ENCODE assay signal across 26 cellular contexts in the genomic region with DNA sequence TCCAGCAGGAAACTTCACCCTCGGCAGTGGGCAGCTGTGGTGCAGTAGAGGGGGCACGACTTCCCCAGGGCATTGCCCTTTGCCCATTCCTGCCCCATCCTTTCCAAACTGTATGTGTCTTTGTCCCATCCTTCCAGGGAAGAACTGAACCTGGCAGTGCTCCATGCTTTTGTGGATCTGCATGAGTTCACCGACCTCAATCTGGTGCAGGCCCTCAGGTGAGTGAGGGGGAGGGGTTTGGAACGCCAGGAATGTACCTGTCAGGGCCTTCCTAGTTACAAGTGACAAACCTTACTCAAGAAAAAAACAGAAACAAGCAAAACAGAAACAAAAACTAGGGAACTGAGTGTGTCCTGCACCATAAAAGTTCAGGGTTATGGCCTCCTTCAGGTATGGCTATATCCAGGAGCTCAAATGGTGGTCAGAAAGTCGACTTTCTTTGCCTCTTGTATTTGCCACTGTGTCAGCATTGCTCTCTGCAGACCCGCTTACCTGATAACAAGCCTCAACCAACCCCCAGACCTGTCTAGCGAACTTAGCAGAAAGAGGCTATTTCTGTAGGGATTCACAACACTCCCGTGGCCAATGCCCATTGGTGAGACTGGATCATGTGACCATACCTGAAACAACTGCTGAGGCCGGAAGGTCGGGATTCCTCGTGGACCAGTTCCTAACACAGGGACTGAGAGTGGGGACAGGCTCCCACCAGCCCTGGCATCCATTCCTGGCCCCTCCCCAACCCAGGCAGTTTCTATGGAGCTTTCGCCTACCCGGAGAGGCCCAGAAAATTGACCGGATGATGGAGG. TPM values are rescaled to one million over a fixed set of nuclear protein-coding genes. Genes with fewer than 3 reads are reported as not detected.
DNase-seq lines count a peak whose midpoint lies in the region; ATAC-seq and TF ChIP-seq lines count a peak whose summit lies in the region.
"Had no signal": no experiment of that assay in that cellular context is flagged by ENCODE, and none has a peak within 500 bp of the region (broad histone marks: within the 10 kb centered on the region; RNA-seq: fewer than 3 reads in every experiment).

No MANE protein-coding gene starts in this region.

- no peak for ATAC-seq in natural killer cell
- no peak for ATAC-seq in natural killer cell treated with Interleukin-12 subunit alpha and Interleukin-12 subunit beta and Interleukin-15 and Interleukin-18, amount 100 ng/mL, for 72 hours
- no peak for ATAC-seq in activated T-helper 17 cell treated with anti-CD3 and anti-CD28 coated beads, Interleukin-2, amount 50 U/mL, for 72 hours (replicated peaks)
- no peak for ATAC-seq in activated CD8-positive, alpha-beta memory T cell treated with anti-CD3 and anti-CD28 coated beads, Interleukin-2, amount 10 ng/mL, durations not matched to agents 7 days and 5 days

- H3K4me1 Mint-ChIP-seq in natural killer cell (peaks cover 14 to 59% of the 10 kb centered on the region in 2 donors), nephron (peaks cover 7% of the 10 kb centered on the region), type B pancreatic cell (ENCODE audit: unreplicated experiment) (peaks cover 5% of the 10 kb centered on the region)
- H3K4me1 Mint-ChIP-seq in natural killer cell treated with Interleukin-12 subunit alpha and Interleukin-12 subunit beta and Interleukin-15 and Interleukin-18, amount 100 ng/mL, for 72 hours (ENCODE audit: low read depth in 2 of 2): peaks cover 11 to 23% of the 10 kb centered on the region in 2 donors
- peaks cover 9% of the 10 kb centered on the region for H3K4me1 Mint-ChIP-seq in activated T-helper 17 cell treated with anti-CD3 and anti-CD28 coated beads, Interleukin-2, amount 50 U/mL, for 72 hours
- peaks cover 16% of the 10 kb centered on the region for H3K4me1 Mint-ChIP-seq in activated CD8-positive, alpha-beta memory T cell treated with anti-CD3 and anti-CD28 coated beads, Interleukin-2, amount 10 ng/mL, durations not matched to agents 7 days and 5 days

- intact Hi-C loops in natural killer cell (cut with micrococcal nuclease): no loop called here

- no peaks in the 10 kb centered on the region for H3K27me3 Mint-ChIP-seq in natural killer cell (ENCODE audit: low read depth in 2 of 2)
- no peaks in the 10 kb centered on the region for H3K27me3 Mint-ChIP-seq in natural killer cell treated with Interleukin-12 subunit alpha and Interleukin-12 subunit beta and Interleukin-15 and Interleukin-18, amount 100 ng/mL, for 72 hours
- no peaks in the 10 kb centered on the region for H3K27me3 Mint-ChIP-seq in activated T-helper 17 cell treated with anti-CD3 and anti-CD28 coated beads, Interleukin-2, amount 50 U/mL, for 72 hours
- H3K27me3 Mint-ChIP-seq in nephron (ENCODE audit: low read depth): no peaks in the 10 kb centered on the region
- no peaks in the 10 kb centered on the region for H3K27me3 Mint-ChIP-seq in type B pancreatic cell
- H3K27me3 Mint-ChIP-seq in activated CD8-positive, alpha-beta memory T cell treated with anti-CD3 and anti-CD28 coated beads, Interleukin-2, amount 10 ng/mL, durations not matched to agents 7 days and 5 days: no peaks in the 10 kb centered on the region
- H3K27me3 Mint-ChIP-seq: CD8-positive, alpha-beta memory T cell had no signal

- H3K36me3 Mint-ChIP-seq in natural killer cell (no peaks in the 10 kb centered on the region), nephron (ENCODE audit: low read depth) (peaks cover 64% of the 10 kb centered on the region), type B pancreatic cell (peaks cover 19% of the 10 kb centered on the region)
- H3K36me3 Mint-ChIP-seq in natural killer cell treated with Interleukin-12 subunit alpha and Interleukin-12 subunit beta and Interleukin-15 and Interleukin-18, amount 100 ng/mL, for 72 hours: no peaks in the 10 kb centered on the region
- H3K36me3 Mint-ChIP-seq in activated T-helper 17 cell treated with anti-CD3 and anti-CD28 coated beads, Interleukin-2, amount 50 U/mL, for 72 hours (ENCODE audit: low read depth): peaks cover 49% of the 10 kb centered on the region
- H3K36me3 Mint-ChIP-seq in activated CD8-positive, alpha-beta memory T cell treated with anti-CD3 and anti-CD28 coated beads, Interleukin-2, amount 10 ng/mL, durations not matched to agents 7 days and 5 days: peaks cover 12% of the 10 kb centered on the region

- TF ChIP-seq CTCF in natural killer cell (IDR thresholded peaks at IDR 0.05) (no peak), nephron (IDR thresholded peaks at IDR 0.05; ENCODE audit: unreplicated experiment in 3 of 3) (no peak), type B pancreatic cell (conservative IDR thresholded peaks at IDR 0.05) (no peak)

- CTCF ChIA-PET in activated CD8-positive, alpha-beta memory T cell treated with anti-CD3 and anti-CD28 coated beads, Interleukin-2, amount 10 ng/mL, durations not matched to agents 7 days and 5 days (lab: Charles Lee): interaction anchor here (0.6 to 3.6 kb wide), 2 partner anchors 16 to 122 kb away, joined by 3 to 16 read pairs; no protein-coding TSS in a partner anchor

- H3K4me3 Mint-ChIP-seq in natural killer cell (no peak overlapping the region), nephron (peak overlapping the region in 2 of 3 experiments; percentile 43 to 68), type B pancreatic cell (peak overlapping the region; percentile 55)
- H3K4me3 Mint-ChIP-seq in natural killer cell treated with Interleukin-12 subunit alpha and Interleukin-12 subunit beta and Interleukin-15 and Interleukin-18, amount 100 ng/mL, for 72 hours: no peak overlapping the region
- H3K4me3 Mint-ChIP-seq in activated T-helper 17 cell treated with anti-CD3 and anti-CD28 coated beads, Interleukin-2, amount 50 U/mL, for 72 hours: no peak overlapping the region
- no peak overlapping the region for H3K4me3 Mint-ChIP-seq in activated CD8-positive, alpha-beta memory T cell treated with anti-CD3 and anti-CD28 coated beads, Interleukin-2, amount 10 ng/mL, durations not matched to agents 7 days and 5 days

- DNase-seq in natural killer cell: no peak
- DNase-seq in natural killer cell treated with Interleukin-12 subunit alpha and Interleukin-12 subunit beta and Interleukin-15 and Interleukin-18, amount 100 ng/mL, for 72 hours (ENCODE audit: low spot score): no peak
- DNase-seq in type B pancreatic cell (ENCODE audit: extremely low spot score, unreplicated experiment): no peak
- no peak for DNase-seq in activated CD4-positive, CD25-positive, alpha-beta regulatory T cell (lab: John Stamatoyannopoulos, UW)
- no peak for DNase-seq in putamen (ENCODE audit: low spot score)
- no peak for DNase-seq in activated CD8-positive, alpha-beta memory T cell treated with anti-CD3 and anti-CD28 coated beads, Interleukin-2, amount 10 ng/mL, durations not matched to agents 7 days and 5 days
- DNase-seq: activated naive CD4-positive, alpha-beta T cell; activated T-cell treated with anti-CD3 and anti-CD28 coated beads, Interleukin-2, amount 50 U/mL, for 48 hours; BE2C; CD8-positive, alpha-beta memory T cell; cerebellar nuclear complex; dermis blood vessel endothelial cell; DMS153; H9; Kasumi-1; kidney glomerular epithelial cell; NCI-H2107; NCI-H345; stimulated activated CD4-positive, alpha-beta T cell treated with anti-CD3 and anti-CD28 coated beads, Interleukin-4, amount 100 ng/mL, for 4 hours; T1000; transverse colon had no signal

- no peaks in the 10 kb centered on the region for H3K9me3 Mint-ChIP-seq in natural killer cell
- H3K9me3 Mint-ChIP-seq in natural killer cell treated with Interleukin-12 subunit alpha and Interleukin-12 subunit beta and Interleukin-15 and Interleukin-18, amount 100 ng/mL, for 72 hours: no peaks in the 10 kb centered on the region
- no peaks in the 10 kb centered on the region for H3K9me3 Mint-ChIP-seq in activated T-helper 17 cell treated with anti-CD3 and anti-CD28 coated beads, Interleukin-2, amount 50 U/mL, for 72 hours
- no peaks in the 10 kb centered on the region for H3K9me3 Mint-ChIP-seq in nephron
- no peaks in the 10 kb centered on the region for H3K9me3 Mint-ChIP-seq in type B pancreatic cell
- H3K9me3 Mint-ChIP-seq in activated CD8-positive, alpha-beta memory T cell treated with anti-CD3 and anti-CD28 coated beads, Interleukin-2, amount 10 ng/mL, durations not matched to agents 7 days and 5 days (ENCODE audit: low read depth): no peaks in the 10 kb centered on the region
- H3K9me3 Mint-ChIP-seq: CD8-positive, alpha-beta memory T cell; H9; neural progenitor cell had no signal

- H3K27ac Mint-ChIP-seq in natural killer cell (peak overlapping the region; percentile 13 to 65), nephron (peak overlapping the region in 1 of 3 experiments; percentile 56), type B pancreatic cell (peak overlapping the region; percentile 74)
- no peak overlapping the region for H3K27ac Mint-ChIP-seq in natural killer cell treated with Interleukin-12 subunit alpha and Interleukin-12 subunit beta and Interleukin-15 and Interleukin-18, amount 100 ng/mL, for 72 hours
- H3K27ac Mint-ChIP-seq in activated T-helper 17 cell treated with anti-CD3 and anti-CD28 coated beads, Interleukin-2, amount 50 U/mL, for 72 hours: peak overlapping the region; percentile 25
- no peak overlapping the region for H3K27ac Mint-ChIP-seq in activated CD8-positive, alpha-beta memory T cell treated with anti-CD3 and anti-CD28 coated beads, Interleukin-2, amount 10 ng/mL, durations not matched to agents 7 days and 5 days
- H3K27ac Mint-ChIP-seq: neural progenitor cell had no signal

RNA-seq across cellular contexts. Expression of a gene that starts 4.2 kb away (rescaled TPM):
- total RNA-seq in natural killer cell: 10 to 100 TPM; 38.5 to 44.1 (median 39.2) TPM
- total RNA-seq in natural killer cell treated with Interleukin-12 subunit alpha and Interleukin-12 subunit beta and Interleukin-15 and Interleukin-18, amount 100 ng/mL, for 72 hours: 10 to 100 TPM; 66.4 to 66.9 TPM
- 10 to 100 TPM; 30.6 to 35.4 TPM for total RNA-seq in activated T-helper 17 cell treated with anti-CD3 and anti-CD28 coated beads, Interleukin-2, amount 50 U/mL, for 72 hours
- 115 and 139 TPM in 2 replicates for total RNA-seq in type B pancreatic cell (ENCODE audit: low replicate concordance)
- 10 to 100 TPM; 42.5 to 47.8 TPM for total RNA-seq in activated CD8-positive, alpha-beta memory T cell treated with anti-CD3 and anti-CD28 coated beads, Interleukin-2, amount 10 ng/mL, durations not matched to agents 7 days and 5 days

RNA-seq across cellular contexts. Expression of a gene that starts 18.0 kb away (rescaled TPM):
- 1 to 10 TPM in 1 of 3 donors, under 1 TPM in 2; 0.77 to 1.2 (median 0.85) TPM for total RNA-seq in natural killer cell
- 1 to 10 TPM; 2.1 to 4.6 TPM for total RNA-seq in natural killer cell treated with Interleukin-12 subunit alpha and Interleukin-12 subunit beta and Interleukin-15 and Interleukin-18, amount 100 ng/mL, for 72 hours
- 1 to 10 TPM; 1.7 to 2.1 TPM for total RNA-seq in activated T-helper 17 cell treated with anti-CD3 and anti-CD28 coated beads, Interleukin-2, amount 50 U/mL, for 72 hours
- total RNA-seq in type B pancreatic cell (ENCODE audit: low replicate concordance): 1.8 TPM in 2 replicates
- 1 to 10 TPM in 1 of 2 experiments, under 1 TPM in 1; 0.85 to 1.5 TPM for total RNA-seq in activated CD8-positive, alpha-beta memory T cell treated with anti-CD3 and anti-CD28 coated beads, Interleukin-2, amount 10 ng/mL, durations not matched to agents 7 days and 5 days

RNA-seq across cellular contexts. Expression of a gene that starts 27.6 kb away (rescaled TPM):
- total RNA-seq in natural killer cell (10 to 100 TPM; 14.2 to 29.0 (median 16.7) TPM), type B pancreatic cell (ENCODE audit: low replicate concordance) (37.2 and 44.0 TPM in 2 replicates)
- 100 to 1,000 TPM in 1 of 2 donors, 10 to 100 TPM in 1; 60.6 to 104 TPM for total RNA-seq in natural killer cell treated with Interleukin-12 subunit alpha and Interleukin-12 subunit beta and Interleukin-15 and Interleukin-18, amount 100 ng/mL, for 72 hours
- 10 to 100 TPM; 34.9 to 72.9 TPM for total RNA-seq in activated T-helper 17 cell treated with anti-CD3 and anti-CD28 coated beads, Interleukin-2, amount 50 U/mL, for 72 hours
- total RNA-seq in activated CD8-positive, alpha-beta memory T cell treated with anti-CD3 and anti-CD28 coated beads, Interleukin-2, amount 10 ng/mL, durations not matched to agents 7 days and 5 days: 10 to 100 TPM; 37.9 to 58.7 TPM

RNA-seq across cellular contexts. Expression of a gene that starts 38.3 kb away (rescaled TPM):
- 1 to 10 TPM in 2 of 3 donors, under 1 TPM in 1; 0.64 to 2.9 (median 1.9) TPM for total RNA-seq in natural killer cell
- total RNA-seq in natural killer cell treated with Interleukin-12 subunit alpha and Interleukin-12 subunit beta and Interleukin-15 and Interleukin-18, amount 100 ng/mL, for 72 hours: 1 to 10 TPM in 1 of 2 donors, under 1 TPM in 1; 0.40 to 1.3 TPM
- total RNA-seq in activated T-helper 17 cell treated with anti-CD3 and anti-CD28 coated beads, Interleukin-2, amount 50 U/mL, for 72 hours: 1 to 10 TPM; 3.8 to 5.9 TPM
- 12.2 and 21.6 TPM in 2 replicates for total RNA-seq in type B pancreatic cell (ENCODE audit: low replicate concordance)
- total RNA-seq in activated CD8-positive, alpha-beta memory T cell treated with anti-CD3 and anti-CD28 coated beads, Interleukin-2, amount 10 ng/mL, durations not matched to agents 7 days and 5 days: 1 to 10 TPM; 3.5 to 5.3 TPM
- total RNA-seq: dermis blood vessel endothelial cell, RPMI7951, SJSA1 had no signal

Comparison
In these comparisons a context has a peak if more than half of its experiments do, and no peak if none do; other contexts are left out.
1. H3K27ac Mint-ChIP-seq: peak in natural killer cell (2 of 2), activated T-helper 17 cell treated with anti-CD3 and anti-CD28 coated beads, Interleukin-2, amount 50 U/mL, for 72 hours (single experiment) and type B pancreatic cell (single experiment); none in natural killer cell treated with Interleukin-12 subunit alpha and Interleukin-12 subunit beta and Interleukin-15 and Interleukin-18, amount 100 ng/mL, for 72 hours (0 of 2) and activated CD8-positive, alpha-beta memory T cell treated with anti-CD3 and anti-CD28 coated beads, Interleukin-2, amount 10 ng/mL, durations not matched to agents 7 days and 5 days (single experiment).
2. H3K4me3 Mint-ChIP-seq: peak in nephron (2 of 3) and type B pancreatic cell (single experiment); none in natural killer cell (single experiment), natural killer cell treated with Interleukin-12 subunit alpha and Interleukin-12 subunit beta and Interleukin-15 and Interleukin-18, amount 100 ng/mL, for 72 hours (single experiment), activated T-helper 17 cell treated with anti-CD3 and anti-CD28 coated beads, Interleukin-2, amount 50 U/mL, for 72 hours (single experiment) and activated CD8-positive, alpha-beta memory T cell treated with anti-CD3 and anti-CD28 coated beads, Interleukin-2, amount 10 ng/mL, durations not matched to agents 7 days and 5 days (single experiment).